17 cellular contexts compared by ENCODE assay signal in the genomic region with DNA sequence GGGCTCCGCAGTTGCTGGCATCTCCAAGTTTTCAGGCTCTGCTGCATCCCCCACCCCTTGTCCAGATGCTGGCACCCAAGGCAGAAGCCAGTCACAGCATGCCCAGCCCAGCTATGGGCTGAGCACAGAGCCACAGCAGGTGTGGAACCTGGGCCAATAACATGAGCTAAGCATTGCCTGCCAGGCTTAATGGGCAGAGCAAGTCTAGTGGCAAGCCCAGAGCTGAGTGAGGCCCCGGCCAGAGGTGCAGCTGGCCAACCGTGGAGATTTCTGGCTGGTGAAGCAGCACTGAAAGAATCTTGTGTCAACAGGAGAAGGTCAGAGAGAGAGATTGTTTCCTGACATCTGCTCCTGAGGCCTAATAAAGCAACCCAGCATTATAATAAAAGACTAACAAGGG.
DNase-seq lines count a peak whose midpoint lies in the region; ATAC-seq and TF ChIP-seq lines count a peak whose summit lies in the region.
"Had no signal": no experiment of that assay in that cellular context is flagged by ENCODE, and none has a peak within 500 bp of the region (broad histone marks: within the 10 kb centered on the region; RNA-seq: fewer than 3 reads in every experiment).

No MANE protein-coding gene starts in this region.

- no peak for TF ChIP-seq CTCF in epithelial cell of proximal tubule (conservative IDR thresholded peaks at IDR 0.05; ENCODE audit: low read depth, low read length)
- no peak for TF ChIP-seq CTCF in GM10266 (IDR thresholded peaks at IDR 0.05; ENCODE audit: control insufficient read depth, insufficient read depth, low read depth, missing control alignments)

- no peak overlapping the region for H3K27ac Mint-ChIP-seq in CD8-positive, alpha-beta memory T cell
- H3K27ac Mint-ChIP-seq: T-helper 17 cell had no signal

- peak; percentile 98 for DNase-seq in NCI-H446 treated with DMSO at 0.1 percent for 48 hours (lab: John Stamatoyannopoulos, UW)
- DNase-seq in epithelial cell of proximal tubule (ENCODE audit: low read depth), result peak; percentile 12
- DNase-seq in myocyte (ENCODE audit: low read depth), result peak; percentile 67
- DNase-seq in CD8-positive, alpha-beta memory T cell, result no peak
- DNase-seq in GM10266 (ENCODE audit: extremely low spot score), result no peak
- no peak for DNase-seq in activated T-cell treated with anti-CD3 and anti-CD28 coated beads, Interleukin-2, amount 50 U/mL, for 1 hour
- DNase-seq: activated CD4-positive, alpha-beta T cell treated with anti-CD3 and anti-CD28 coated beads for 1 hour; adrenal gland; DMS153; hippocampal formation; left lung; naive B cell; NCI-H524; T-helper 17 cell; testis had no signal

- peaks cover 42 to 61% (median 52%) of the 10 kb centered on the region in 5 donors for H3K9me3 Mint-ChIP-seq in CD8-positive, alpha-beta memory T cell

- CTCF ChIA-PET in CD8-positive, alpha-beta memory T cell (lab: Charles Lee), result no interaction called here

- H3K36me3 ChIP-seq in CD8-positive, alpha-beta memory T cell (ENCODE audit: insufficient read depth, low read length), result no peaks in the 10 kb centered on the region
- H3K36me3 ChIP-seq: adrenal gland had no signal

- H3K9me3 ChIP-seq in CD8-positive, alpha-beta memory T cell (ENCODE audit: low read length), result peaks cover 17% of the 10 kb centered on the region
- H3K9me3 ChIP-seq: testis had no signal

- H3K27me3 ChIP-seq in CD8-positive, alpha-beta memory T cell (ENCODE audit: insufficient read depth, low read length, poor library complexity, severe bottlenecking), result no peaks in the 10 kb centered on the region
- H3K27me3 ChIP-seq: adrenal gland, left lung, testis had no signal

- H3K27ac ChIP-seq in CD8-positive, alpha-beta memory T cell (ENCODE audit: low read depth, low read length), result no peak overlapping the region
- H3K27ac ChIP-seq: adrenal gland, left lung, testis had no signal

- no peaks in the 10 kb centered on the region for H3K4me1 Mint-ChIP-seq in CD8-positive, alpha-beta memory T cell
- H3K4me1 Mint-ChIP-seq: naive B cell, T-helper 17 cell had no signal

- TF ChIP-seq RAD21 in Ishikawa (IDR thresholded peaks at IDR 0.05; ENCODE audit: low read depth), result no peak

- H3K36me3 Mint-ChIP-seq in CD8-positive, alpha-beta memory T cell, result peaks cover 12 to 63% (median 43%) of the 10 kb centered on the region in 3 donors

- TF ChIP-seq EP300 in Ishikawa (IDR thresholded peaks at IDR 0.05; ENCODE audit: borderline replicate concordance), result peak; percentile 19; the same call in 1 of the 2 replicates

- ATAC-seq in GM21423 (IDR thresholded peaks at IDR 0.05; ENCODE audit: unreplicated experiment), result no peak
- ATAC-seq: left lung, T-helper 17 cell had no signal

- H3K4me1 ChIP-seq in CD8-positive, alpha-beta memory T cell (ENCODE audit: insufficient read depth, low read length), result no peaks in the 10 kb centered on the region
- H3K4me1 ChIP-seq: adrenal gland, left lung, testis had no signal

- no peak overlapping the region for H3K4me3 Mint-ChIP-seq in CD8-positive, alpha-beta memory T cell
- H3K4me3 Mint-ChIP-seq: naive B cell, T-helper 17 cell had no signal

- no peak overlapping the region for H3K4me3 ChIP-seq in epithelial cell of proximal tubule (ENCODE audit: low read depth, low read length)
- no peak overlapping the region for H3K4me3 ChIP-seq in CD8-positive, alpha-beta memory T cell (ENCODE audit: low read length)
- H3K4me3 ChIP-seq: adrenal gland, left lung, testis had no signal

- POLR2A ChIA-PET in CD8-positive, alpha-beta memory T cell (lab: Charles Lee), result no interaction called here

- H3K27me3 Mint-ChIP-seq in CD8-positive, alpha-beta memory T cell, result peaks cover 0 to 2% of the 10 kb centered on the region in 2 donors
- H3K27me3 Mint-ChIP-seq: naive B cell, T-helper 17 cell had no signal

TF ChIP-seq in Ishikawa, 13 proteins besides CTCF, POLR2A, EP300 and RAD21:
- TF ChIP-seq TEAD4 (IDR thresholded peaks at IDR 0.05), result no peak
- TF ChIP-seq, protein P1, sequence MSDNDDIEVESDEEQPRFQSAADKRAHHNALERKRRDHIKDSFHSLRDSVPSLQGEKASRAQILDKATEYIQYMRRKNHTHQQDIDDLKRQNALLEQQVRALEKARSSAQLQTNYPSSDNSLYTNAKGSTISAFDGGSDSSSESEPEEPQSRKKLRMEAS (IDR thresholded peaks at IDR 0.05), result no peak
- TF ChIP-seq TCF12 (IDR thresholded peaks at IDR 0.05; ENCODE audit: low read depth), result 0 out of 2 replicates have a peak, but pooled peaks have one; percentile 30

Comparison
In these comparisons a context has a peak if more than half of its experiments do, and no peak if none do; other contexts are left out.
1. DNase-seq: peak in NCI-H446 treated with DMSO at 0.1 percent for 48 hours (single experiment), epithelial cell of proximal tubule (single experiment) and myocyte (single experiment); none in CD8-positive, alpha-beta memory T cell (0 of 5), GM10266 (single experiment) and activated T-cell treated with anti-CD3 and anti-CD28 coated beads, Interleukin-2, amount 50 U/mL, for 1 hour (single experiment).